In the genomic region with DNA sequence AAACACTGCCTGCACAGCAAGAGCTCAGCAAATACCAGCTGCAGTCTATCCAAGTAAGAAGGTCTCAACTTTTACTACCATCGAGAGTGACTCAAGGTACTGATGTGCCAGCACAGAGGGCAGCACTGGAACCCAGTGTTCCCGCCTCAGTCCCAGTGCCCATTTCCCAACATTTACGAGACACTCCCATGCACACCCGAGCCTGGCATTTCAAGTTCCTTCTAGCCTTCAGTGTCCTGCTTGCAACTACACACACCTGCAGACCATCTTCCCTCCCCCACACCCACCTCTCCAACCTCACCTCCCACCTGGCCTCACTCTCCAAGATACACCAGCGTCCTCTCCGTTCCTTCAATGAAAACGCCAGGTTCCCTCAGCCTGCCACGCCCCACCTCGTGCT, we compare ENCODE assay signal across 19 cellular contexts. TPM values are rescaled to one million over a fixed set of nuclear protein-coding genes. Genes with fewer than 3 reads are reported as not detected.
DNase-seq lines count a peak whose midpoint lies in the region; FAIRE-seq and TF ChIP-seq lines count a peak whose summit lies in the region.
"Had no signal": no experiment of that assay in that cellular context is flagged by ENCODE, and none has a peak within 500 bp of the region (broad histone marks: within the 10 kb centered on the region; RNA-seq: fewer than 3 reads in every experiment).

No MANE protein-coding gene starts in this region.

- no peak for TF ChIP-seq EP300 in suprapubic skin (IDR thresholded peaks at IDR 0.05)

- H3K27me3 Mint-ChIP-seq in activated CD4-positive, alpha-beta T cell treated with anti-CD3 and anti-CD28 coated beads, Interleukin-2, amount 10 ng/mL, durations not matched to agents 24 days and 14 days, result no peaks in the 10 kb centered on the region
- no peaks in the 10 kb centered on the region for H3K27me3 Mint-ChIP-seq in IgD-negative memory B cell
- no peaks in the 10 kb centered on the region for H3K27me3 Mint-ChIP-seq in activated naive CD8-positive, alpha-beta T cell treated with anti-CD3 and anti-CD28 coated beads for 36 hours
- H3K27me3 Mint-ChIP-seq: type B pancreatic cell had no signal

- TF ChIP-seq POLR2A in adrenal gland (IDR thresholded peaks at IDR 0.05) (no peak), suprapubic skin (IDR thresholded peaks at IDR 0.05) (no peak)

- no peak overlapping the region for H3K27ac Mint-ChIP-seq in activated CD4-positive, alpha-beta T cell treated with anti-CD3 and anti-CD28 coated beads, Interleukin-2, amount 10 ng/mL, durations not matched to agents 24 days and 14 days
- H3K27ac Mint-ChIP-seq in IgD-negative memory B cell, result peak overlapping the region in 1 of 3 donors; percentile 78
- peak overlapping the region; percentile 77 for H3K27ac Mint-ChIP-seq in activated naive CD8-positive, alpha-beta T cell treated with anti-CD3 and anti-CD28 coated beads for 36 hours
- H3K27ac Mint-ChIP-seq: type B pancreatic cell had no signal

- H3K9me3 Mint-ChIP-seq in activated CD4-positive, alpha-beta T cell treated with anti-CD3 and anti-CD28 coated beads, Interleukin-2, amount 10 ng/mL, durations not matched to agents 24 days and 14 days, result no peaks in the 10 kb centered on the region
- no peaks in the 10 kb centered on the region for H3K9me3 Mint-ChIP-seq in IgD-negative memory B cell
- no peaks in the 10 kb centered on the region for H3K9me3 Mint-ChIP-seq in activated naive CD8-positive, alpha-beta T cell treated with anti-CD3 and anti-CD28 coated beads for 36 hours
- H3K9me3 Mint-ChIP-seq: type B pancreatic cell had no signal

- H3K27ac ChIP-seq in osteoblast (ENCODE audit: low read depth, low read length) (no peak overlapping the region), adrenal gland (no peak overlapping the region), suprapubic skin (no peak overlapping the region)
- H3K27ac ChIP-seq: ovary, Peyer's patch, skin epidermis, VCaP had no signal

- H3K9me3 ChIP-seq in osteoblast (ENCODE audit: low read depth, low read length) (no peaks in the 10 kb centered on the region), adrenal gland (replicated peaks in 1 of 3) (no peaks in the 10 kb centered on the region), suprapubic skin (no peaks in the 10 kb centered on the region)
- H3K9me3 ChIP-seq: A549, ovary, Peyer's patch had no signal

- FAIRE-seq in urothelium cell line (lab: Jason Lieb, UNC), result no peak
- FAIRE-seq: A549, endometrium had no signal

- peaks cover 27% of the 10 kb centered on the region for H3K4me1 Mint-ChIP-seq in activated CD4-positive, alpha-beta T cell treated with anti-CD3 and anti-CD28 coated beads, Interleukin-2, amount 10 ng/mL, durations not matched to agents 24 days and 14 days
- H3K4me1 Mint-ChIP-seq in IgD-negative memory B cell, result peaks cover 14 to 21% (median 15%) of the 10 kb centered on the region in 3 donors
- peaks cover 41% of the 10 kb centered on the region for H3K4me1 Mint-ChIP-seq in activated naive CD8-positive, alpha-beta T cell treated with anti-CD3 and anti-CD28 coated beads for 36 hours

- no peak for DNase-seq in activated CD4-positive, alpha-beta T cell treated with anti-CD3 and anti-CD28 coated beads, Interleukin-2, amount 10 ng/mL, durations not matched to agents 24 days and 14 days
- DNase-seq in activated CD4-positive, alpha-beta T cell treated with anti-CD3 and anti-CD28 coated beads, Interleukin-2, amount 50 U/mL, for 48 hours, result no peak
- no peak for DNase-seq in activated naive CD8-positive, alpha-beta T cell treated with anti-CD3 and anti-CD28 coated beads for 36 hours
- peak; percentile 83 for DNase-seq in osteoblast (ENCODE audit: insufficient read length, low spot score, missing footprints)
- no peak for DNase-seq in adrenal gland
- no peak for DNase-seq in urothelium cell line (ENCODE audit: low spot score)
- no peak for DNase-seq in suprapubic skin (ENCODE audit: low spot score in 2 of 2)
- DNase-seq: amygdala; NCI-H1048; NCI-H774; ovary; stimulated activated CD4-positive, alpha-beta T cell treated with anti-CD3 and anti-CD28 coated beads, Interleukin-4, amount 100 ng/mL, for 4 hours had no signal

- H3K79me2 ChIP-seq in osteoblast (ENCODE audit: insufficient read depth, low read length), result peaks cover 36% of the 10 kb centered on the region

- H4K20me1 ChIP-seq in osteoblast (ENCODE audit: insufficient read depth, low read length), result peaks cover 2% of the 10 kb centered on the region

- H3K4me1 ChIP-seq in osteoblast (ENCODE audit: insufficient read depth, low read length) (peaks cover 13% of the 10 kb centered on the region), adrenal gland (replicated peaks in 1 of 2) (peaks cover 13 to 17% of the 10 kb centered on the region in 2 donors), suprapubic skin (peaks cover 22% of the 10 kb centered on the region)

- peaks cover 46% of the 10 kb centered on the region for H3K36me3 Mint-ChIP-seq in activated CD4-positive, alpha-beta T cell treated with anti-CD3 and anti-CD28 coated beads, Interleukin-2, amount 10 ng/mL, durations not matched to agents 24 days and 14 days (ENCODE audit: low read depth)
- H3K36me3 Mint-ChIP-seq in IgD-negative memory B cell, result peaks cover 4% of the 10 kb centered on the region
- H3K36me3 Mint-ChIP-seq in activated naive CD8-positive, alpha-beta T cell treated with anti-CD3 and anti-CD28 coated beads for 36 hours, result peaks cover 38% of the 10 kb centered on the region

- peaks cover 18% of the 10 kb centered on the region for H3K36me3 ChIP-seq in osteoblast (ENCODE audit: insufficient read depth, low read length)
- peaks cover 0 to 13% of the 10 kb centered on the region in 2 donors for H3K36me3 ChIP-seq in adrenal gland (replicated peaks in 1 of 2)
- H3K36me3 ChIP-seq in suprapubic skin, result peaks cover 23% of the 10 kb centered on the region
- H3K36me3 ChIP-seq: ovary had no signal

- H3K4me2 ChIP-seq in osteoblast (ENCODE audit: insufficient read depth, low read length), result no peak overlapping the region
- H3K4me2 ChIP-seq: A549 had no signal

- intact Hi-C loops in activated CD4-positive, alpha-beta T cell treated with anti-CD3 and anti-CD28 coated beads, Interleukin-2, amount 10 ng/mL, durations not matched to agents 24 days and 14 days (cut with micrococcal nuclease), result no loop called here
- intact Hi-C loops in adrenal gland (cut with DNase I), result loop anchor here in 1 of 2 donors (10.0 kb wide), 1 partner anchor 178 kb away; no protein-coding TSS in a partner anchor

- H3K4me3 ChIP-seq in osteoblast (ENCODE audit: insufficient read depth, low read length), result no peak overlapping the region
- no peak overlapping the region for H3K4me3 ChIP-seq in adrenal gland
- H3K4me3 ChIP-seq in suprapubic skin, result no peak overlapping the region
- H3K4me3 ChIP-seq: A549, ovary, Peyer's patch, skin epidermis had no signal

- H2AFZ ChIP-seq in osteoblast (ENCODE audit: low read length), result no peak overlapping the region

- WGBS in adrenal gland, 4 donors, result 89 to 94% (median 92%) methylated on average over 8 to 9 of the region's 9 CpGs
- 83% methylated on average over 9 of the region's 9 CpGs for WGBS in suprapubic skin

- H3K27me3 ChIP-seq in osteoblast (ENCODE audit: insufficient read depth, low read length) (no peaks in the 10 kb centered on the region), adrenal gland (no peaks in the 10 kb centered on the region), suprapubic skin (no peaks in the 10 kb centered on the region)
- H3K27me3 ChIP-seq: ovary, Peyer's patch had no signal

- peak overlapping the region; percentile 43 for H3K4me3 Mint-ChIP-seq in activated CD4-positive, alpha-beta T cell treated with anti-CD3 and anti-CD28 coated beads, Interleukin-2, amount 10 ng/mL, durations not matched to agents 24 days and 14 days
- peak overlapping the region in 3 of 4 donors; percentile 47 to 73 (median 65) for H3K4me3 Mint-ChIP-seq in IgD-negative memory B cell
- peak overlapping the region; percentile 40 for H3K4me3 Mint-ChIP-seq in activated naive CD8-positive, alpha-beta T cell treated with anti-CD3 and anti-CD28 coated beads for 36 hours

- TF ChIP-seq CTCF in osteoblast (IDR thresholded peaks at IDR 0.05; ENCODE audit: extremely low read depth, low read depth, low read length) (no peak), adrenal gland (IDR thresholded peaks at IDR 0.05) (no peak), suprapubic skin (IDR thresholded peaks at IDR 0.05) (no peak)

RNA-seq across cellular contexts. Expression of a gene that starts 3.2 kb away (rescaled TPM):
- total RNA-seq in activated CD4-positive, alpha-beta T cell treated with anti-CD3 and anti-CD28 coated beads, Interleukin-2, amount 10 ng/mL, durations not matched to agents 24 days and 14 days, result 76.1 and 91.0 TPM in 2 replicates
- polyA plus RNA-seq in IgD-negative memory B cell (18.7 TPM), adrenal gland (10 to 100 TPM; 15.4 to 94.0 (median 64.8) TPM)
- total RNA-seq in activated naive CD8-positive, alpha-beta T cell treated with anti-CD3 and anti-CD28 coated beads for 36 hours, result 10 to 100 TPM; 75.7 to 77.5 TPM
- total RNA-seq in osteoblast (22.1 and 23.3 TPM in 2 replicates), adrenal gland (10 to 100 TPM; 15.4 to 40.1 (median 26.4) TPM), suprapubic skin (100 to 1,000 TPM in 1 of 4 donors, 10 to 100 TPM in 3; 26.6 to 104 (median 30.1) TPM)
